ENCODE assay signal across 15 cellular contexts in the genomic region with DNA sequence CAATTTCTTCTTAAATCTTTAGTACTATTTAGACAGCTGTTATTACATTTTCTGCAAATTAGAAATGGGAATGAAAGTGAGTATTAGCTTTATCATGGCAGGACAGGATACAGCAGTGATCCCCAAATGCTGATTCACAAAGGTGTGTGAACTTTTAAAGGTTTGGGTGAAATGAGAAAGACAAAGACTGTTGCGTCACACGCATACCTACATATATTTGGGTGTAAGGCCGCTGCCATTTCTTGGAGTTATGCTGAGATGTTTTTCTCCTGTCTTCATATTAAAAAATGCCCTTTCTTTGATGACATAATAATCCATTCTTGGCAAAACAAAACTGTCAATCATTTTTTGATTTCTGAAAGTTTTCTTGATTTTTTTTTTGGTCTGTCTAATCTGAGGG. TPM values are rescaled to one million over a fixed set of nuclear protein-coding genes. Genes with fewer than 3 reads are reported as not detected.
DNase-seq lines count a peak whose midpoint lies in the region; ATAC-seq, FAIRE-seq and TF ChIP-seq lines count a peak whose summit lies in the region.
"Had no signal": no experiment of that assay in that cellular context is flagged by ENCODE, and none has a peak within 500 bp of the region (broad histone marks: within the 10 kb centered on the region; RNA-seq: fewer than 3 reads in every experiment).

No MANE protein-coding gene starts in this region.

- no peak overlapping the region for H3K4me2 ChIP-seq in HepG2 (ENCODE audit: low read depth, low read length)
- H3K4me2 ChIP-seq: BLaER1 had no signal

- H3K9me3 ChIP-seq in HepG2 (ENCODE audit: low read length) (no peaks in the 10 kb centered on the region), right lobe of liver (no peaks in the 10 kb centered on the region), vagina (no peaks in the 10 kb centered on the region)
- H3K9me3 ChIP-seq: BLaER1 had no signal

- DNase-seq in HepG2 (ENCODE audit: low spot score), result no peak
- no peak for DNase-seq in right lobe of liver
- DNase-seq in vagina (ENCODE audit: extremely low spot score in 2 of 2), result no peak
- DNase-seq in dorsolateral prefrontal cortex, result no peak
- no peak for DNase-seq in central memory CD4-positive, alpha-beta T cell
- no peak for DNase-seq in NCI-H1092 (lab: John Stamatoyannopoulos, UW)
- DNase-seq: AML-193; CD4-positive, CD25-positive, alpha-beta regulatory T cell; DMS53; GF-D8; H7 had no signal

- TF ChIP-seq POLR2A in HepG2 (IDR thresholded peaks at IDR 0.05; ENCODE audit: insufficient read depth in 1 of 2, low read depth in 2 of 2, low read length in 2 of 2) (no peak), right lobe of liver (IDR thresholded peaks at IDR 0.05) (no peak), vagina (IDR thresholded peaks at IDR 0.05) (no peak)

- ATAC-seq in HepG2 (no peak), right lobe of liver (no peak), esophagus mucosa (peak; percentile 48)

- H3K36me3 ChIP-seq in HepG2 (replicated peaks in 1 of 2; ENCODE audit: control insufficient read depth in 1 of 2, insufficient read depth in 2 of 2, low read length in 2 of 2) (no peaks in the 10 kb centered on the region), right lobe of liver (no peaks in the 10 kb centered on the region), rectal smooth muscle tissue (ENCODE audit: control insufficient read depth, insufficient read depth, low read length) (no peaks in the 10 kb centered on the region), vagina (no peaks in the 10 kb centered on the region)
- H3K36me3 ChIP-seq: BLaER1 had no signal

- TF ChIP-seq EP300 in HepG2 (IDR thresholded peaks at IDR 0.05; ENCODE audit: low read depth in 2 of 2, low read length in 2 of 2) (no peak), HepG2 (CRISPR knock-in tag; IDR thresholded peaks at IDR 0.05; ENCODE audit: borderline replicate concordance) (no peak)

- H3K27me3 ChIP-seq in HepG2 (ENCODE audit: control insufficient read depth in 1 of 2, insufficient read depth in 2 of 2, low read length in 2 of 2), result peaks cover 0 to 23% of the 10 kb centered on the region in 2 experiments; a peak in 3 of 5 replicates
- no peaks in the 10 kb centered on the region for H3K27me3 ChIP-seq in right lobe of liver
- H3K27me3 ChIP-seq in rectal smooth muscle tissue (ENCODE audit: control insufficient read depth, insufficient read depth, low read length), result no peaks in the 10 kb centered on the region
- H3K27me3 ChIP-seq in vagina, result no peaks in the 10 kb centered on the region
- H3K27me3 ChIP-seq in dorsolateral prefrontal cortex, result no peaks in the 10 kb centered on the region

- no peak overlapping the region for H2AFZ ChIP-seq in HepG2 (ENCODE audit: low read length)

- no peaks in the 10 kb centered on the region for H4K20me1 ChIP-seq in HepG2 (ENCODE audit: insufficient read depth, low read length)
- H4K20me1 ChIP-seq: BLaER1 had no signal

- no peak overlapping the region for H3K9ac ChIP-seq in HepG2 (ENCODE audit: insufficient read depth, low read depth, low read length)
- no peak overlapping the region for H3K9ac ChIP-seq in rectal smooth muscle tissue (ENCODE audit: low read length)
- H3K9ac ChIP-seq: BLaER1 had no signal

- no peak for TF ChIP-seq RAD21 in HepG2 (CRISPR knock-in tag; IDR thresholded peaks at IDR 0.05)

- H3K27ac ChIP-seq in HepG2 (ENCODE audit: extremely low read length, insufficient read depth, low read length) (no peak overlapping the region), right lobe of liver (no peak overlapping the region), rectal smooth muscle tissue (ENCODE audit: low read depth, low read length) (peak overlapping the region; percentile 16), vagina (peak overlapping the region; percentile 85), dorsolateral prefrontal cortex (no peak overlapping the region)
- H3K27ac ChIP-seq: 22Rv1, BLaER1 had no signal

- CTCF ChIA-PET in HepG2 (lab: Yijun Ruan, JAX; ENCODE audit: low intra/inter-chr PET ratio, low total read pairs), result no interaction called here

- H3K4me1 ChIP-seq in HepG2 (ENCODE audit: insufficient read depth, low read length) (peaks cover 9% of the 10 kb centered on the region), right lobe of liver (no peaks in the 10 kb centered on the region), rectal smooth muscle tissue (ENCODE audit: control insufficient read depth, insufficient read depth, low read length) (peaks cover 51% of the 10 kb centered on the region), vagina (peaks cover 45% of the 10 kb centered on the region)

- intact Hi-C loops in HepG2 (cut with micrococcal nuclease; ENCODE audit: unreplicated experiment) (no loop called here), right lobe of liver (cut with DNase I) (no loop called here), vagina (cut with DNase I) (no loop called here), dorsolateral prefrontal cortex (cut with DNase I) (loop anchor here in 1 of 2 donors (10.0 kb wide), 1 partner anchor 101 kb away; no protein-coding TSS in a partner anchor)

- WGBS in HepG2 (ENCODE audit: low lambda C conversion rate), result 71% methylated on average over 3 of the region's 3 CpGs
- 94% methylated on average over 3 of the region's 3 CpGs for WGBS in right lobe of liver (ENCODE audit: insufficient coverage, low coverage, low lambda C conversion rate, missing lambda C conversion rate)

- POLR2A ChIA-PET in HepG2 (lab: Yijun Ruan, JAX), result no interaction called here

- no peak for FAIRE-seq in HepG2 (lab: Jason Lieb, UNC)

- H3K79me2 ChIP-seq in HepG2 (ENCODE audit: insufficient read depth, low read length), result no peaks in the 10 kb centered on the region

- H3K4me3 ChIP-seq in HepG2 (replicated peaks in 1 of 3; ENCODE audit: insufficient read depth in 1 of 3, low read depth in 2 of 3, low read length in 3 of 3) (no peak overlapping the region), right lobe of liver (no peak overlapping the region), rectal smooth muscle tissue (ENCODE audit: low read length) (no peak overlapping the region), vagina (no peak overlapping the region), dorsolateral prefrontal cortex (no peak overlapping the region)
- H3K4me3 ChIP-seq: BLaER1 had no signal

- no peak for TF ChIP-seq CTCF in HepG2 (CRISPR knock-in tag; IDR thresholded peaks at IDR 0.05)
- TF ChIP-seq CTCF in right lobe of liver (IDR thresholded peaks at IDR 0.05), result no peak
- no peak for TF ChIP-seq CTCF in vagina (IDR thresholded peaks at IDR 0.05)
- TF ChIP-seq CTCF in dorsolateral prefrontal cortex (IDR thresholded peaks at IDR 0.05 in 54 of 56, conservative IDR thresholded peaks at IDR 0.05 in 2 of 56; ENCODE audit: low read depth in 1 of 56, partially characterized antibody in 56 of 56), result no peak

- no TSS peak for BruUV-seq in HepG2 (replicated peaks; lab: Mats Ljungman, UMichigan)

- in situ Hi-C loops in HepG2 (cut with HindIII; ENCODE audit: extremely low pct_ligation_motif_present, low pct_unique_long_range_greater_than_20kb), result no loop called here

TF ChIP-seq in HepG2, 621 proteins besides CTCF, POLR2A, EP300 and RAD21 (continues in another document):
- TF ChIP-seq, protein P1, sequence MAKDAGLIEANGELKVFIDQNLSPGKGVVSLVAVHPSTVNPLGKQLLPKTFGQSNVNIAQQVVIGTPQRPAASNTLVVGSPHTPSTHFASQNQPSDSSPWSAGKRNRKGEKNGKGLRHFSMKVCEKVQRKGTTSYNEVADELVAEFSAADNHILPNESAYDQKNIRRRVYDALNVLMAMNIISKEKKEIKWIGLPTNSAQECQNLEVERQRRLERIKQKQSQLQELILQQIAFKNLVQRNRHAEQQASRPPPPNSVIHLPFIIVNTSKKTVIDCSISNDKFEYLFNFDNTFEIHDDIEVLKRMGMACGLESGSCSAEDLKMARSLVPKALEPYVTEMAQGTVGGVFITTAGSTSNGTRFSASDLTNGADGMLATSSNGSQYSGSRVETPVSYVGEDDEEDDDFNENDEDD (CRISPR knock-in tag; IDR thresholded peaks at IDR 0.05; ENCODE audit: borderline replicate concordance), result no peak
- TF ChIP-seq ZZZ3 (CRISPR knock-in tag; IDR thresholded peaks at IDR 0.05; ENCODE audit: borderline replicate concordance), result no peak
- TF ChIP-seq, protein P2, sequence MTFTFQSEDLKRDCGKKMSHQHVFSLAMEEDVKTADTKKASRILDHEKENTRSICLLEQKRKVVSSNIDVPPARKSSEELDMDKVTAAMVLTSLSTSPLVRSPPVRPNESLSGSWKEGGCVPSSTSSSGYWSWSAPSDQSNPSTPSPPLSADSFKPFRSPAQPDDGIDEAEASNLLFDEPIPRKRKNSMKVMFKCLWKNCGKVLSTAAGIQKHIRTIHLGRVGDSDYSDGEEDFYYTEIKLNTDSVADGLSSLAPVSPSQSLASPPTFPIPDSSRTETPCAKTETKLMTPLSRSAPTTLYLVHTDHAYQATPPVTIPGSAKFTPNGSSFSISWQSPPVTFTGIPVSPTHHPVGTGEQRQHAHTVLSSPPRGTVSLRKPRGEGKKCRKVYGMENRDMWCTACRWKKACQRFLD (CRISPR knock-in tag; IDR thresholded peaks at IDR 0.05; ENCODE audit: borderline replicate concordance), result no peak

RNA-seq across cellular contexts. Expression of gene MITF, which starts 4.7 kb away (rescaled TPM):
- total RNA-seq in HepG2 (2016; rRNA removed; fragmentation: Illumina TruSeq; extraction: Trizol), result 0.14 and 0.38 TPM in 2 replicates
- total RNA-seq in HepG2 (2016; cell fraction: cytosol; rRNA removed; fragmentation: Illumina TruSeq; extraction: Trizol; ENCODE audit: low read depth), result not detected in 2 replicates
- total RNA-seq in HepG2 (2016; cell fraction: insoluble cytoplasmic fraction; rRNA removed; fragmentation: Illumina TruSeq; extraction: Trizol), result 0.15 and 0.19 TPM in 2 replicates
- 0.34 and 0.37 TPM in 2 replicates for total RNA-seq in HepG2 (2016; cell fraction: membrane; rRNA removed; fragmentation: Illumina TruSeq; extraction: Trizol)
- total RNA-seq in HepG2 (2016; cell fraction: nucleus; rRNA removed; fragmentation: Illumina TruSeq; extraction: Trizol), result 0.50 TPM in 1 of 2 replicates, not detected in the other
- 0.12 and 0.21 TPM in 2 replicates for polyA plus RNA-seq in HepG2 (2011; rRNA removed)
- polyA plus RNA-seq in HepG2 (2011; cell fraction: cytosol; rRNA removed), result 0.06 and 0.11 TPM in 2 replicates
- 0.03 TPM in 1 of 2 replicates, not detected in the other for polyA plus RNA-seq in HepG2 (2011; cell fraction: nucleus; rRNA removed)
- polyA plus RNA-seq in HepG2 (2012), result 0.04 and 0.05 TPM in 2 replicates
- polyA plus RNA-seq in HepG2 (2016; cell fraction: cytosol; fragmentation: Illumina TruSeq; extraction: Trizol; ENCODE audit: low read depth), result 0.07 TPM in 1 of 2 replicates, not detected in the other
- polyA plus RNA-seq in HepG2 (2016; cell fraction: insoluble cytoplasmic fraction; fragmentation: Illumina TruSeq; extraction: Trizol; ENCODE audit: low read depth), result 0.28 TPM in 1 of 2 replicates, not detected in the other
- 0.06 and 0.34 TPM in 2 replicates for polyA plus RNA-seq in HepG2 (2016; cell fraction: membrane; fragmentation: Illumina TruSeq; extraction: Trizol; ENCODE audit: low read depth)
- polyA plus RNA-seq in HepG2 (2016; cell fraction: nucleus; fragmentation: Illumina TruSeq; extraction: Trizol; ENCODE audit: insufficient read depth, low read depth), result 0.29 TPM in 1 of 2 replicates, not detected in the other
- polyA minus RNA-seq in HepG2 (2011; rRNA and poly(A)+ RNA removed; ENCODE audit: low replicate concordance), result 1.6 and 72.3 TPM in 2 replicates
- polyA minus RNA-seq in HepG2 (2011; cell fraction: cytosol; rRNA and poly(A)+ RNA removed), result not detected in 2 replicates
- 0.39 and 1.1 TPM in 2 replicates for polyA minus RNA-seq in HepG2 (2011; cell fraction: nucleus; rRNA and poly(A)+ RNA removed)
- total RNA-seq in right lobe of liver, result 1 to 10 TPM; 1.9 to 4.1 (median 3.8) TPM
- total RNA-seq in esophagus mucosa, result 2.1 TPM
- 57.7 TPM for total RNA-seq in vagina
- 10 to 100 TPM in 82 of 120 experiments, 1 to 10 TPM in 38; 4.7 to 23.9 (median 11.8) TPM for total RNA-seq in dorsolateral prefrontal cortex
- polyA plus RNA-seq: CD4-positive, CD25-positive, alpha-beta regulatory T cell had no signal

Comparison
In these comparisons a context has a peak if more than half of its experiments do, and no peak if none do; other contexts are left out.
1. H3K27ac ChIP-seq: peak in rectal smooth muscle tissue (single experiment) and vagina (single experiment); none in HepG2 (single experiment), right lobe of liver (0 of 3) and dorsolateral prefrontal cortex (0 of 59).